8 cellular contexts compared by ENCODE assay signal in the genomic region with DNA sequence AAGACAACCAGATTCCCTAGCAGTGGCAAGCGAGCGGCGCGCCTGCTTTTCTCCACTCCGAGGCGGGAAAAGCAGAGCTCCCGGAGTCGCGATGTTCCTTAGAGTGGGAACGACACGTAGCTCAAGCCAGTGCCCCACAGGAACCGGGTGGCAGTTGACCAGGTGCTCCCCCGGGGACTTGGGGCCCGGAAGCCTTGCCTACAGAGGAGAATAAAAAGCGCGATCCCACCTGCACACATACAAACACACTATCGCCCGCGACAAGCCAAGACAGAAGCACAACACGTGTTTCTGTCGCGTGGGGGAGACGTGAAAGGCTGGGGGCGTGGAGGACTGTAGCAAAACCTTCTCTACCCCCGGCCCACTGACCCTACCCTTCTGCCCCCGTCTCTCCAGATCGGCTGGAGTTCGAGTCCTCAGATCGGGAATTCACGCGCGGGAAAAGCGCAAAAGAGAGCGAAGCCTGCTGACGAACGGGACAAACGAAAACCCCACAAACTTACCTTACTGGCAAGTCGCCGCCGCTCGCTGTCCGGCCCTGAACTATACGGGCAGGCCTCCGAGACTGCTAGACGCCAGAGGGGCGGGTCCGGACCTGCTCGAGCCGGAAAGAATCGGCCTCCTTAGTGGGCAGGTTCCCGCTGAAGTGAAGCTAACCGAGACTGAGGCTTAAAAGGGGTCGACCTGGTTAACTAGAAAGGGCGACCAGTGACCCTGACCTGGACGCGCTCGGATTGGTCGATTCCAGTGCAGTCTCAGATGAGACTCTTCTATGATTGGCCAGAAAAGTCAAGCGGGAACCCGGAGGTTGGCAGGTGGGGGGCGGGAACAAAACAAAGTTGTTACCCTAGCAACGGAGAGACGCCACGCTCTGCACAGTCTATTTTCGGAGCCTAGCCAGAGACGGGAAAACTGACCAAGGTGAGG. TPM values are rescaled to one million over a fixed set of nuclear protein-coding genes. Genes with fewer than 3 reads are reported as not detected.
DNase-seq lines count a peak whose midpoint lies in the region; ATAC-seq and TF ChIP-seq lines count a peak whose summit lies in the region.

TSS of gene DNAAF6 (plus strand) at position 842 of the 927 bp plus-strand sequence. CDS start 6,265 bp downstream, outside the sequence.
TSS of gene NUP62CL (minus strand) at position 664 of the 927 bp plus-strand sequence. CDS start 31,287 bp downstream, outside the sequence.

- no peak within 1 kb of the TSS for H3K27ac ChIP-seq in substantia nigra (ENCODE audit: low read depth, low read length, poor library complexity, severe bottlenecking)

- peak; percentile 69 for DNase-seq in BE2C
- peak; percentile 46 to 51 for DNase-seq in NOMO-1 (lab: John Stamatoyannopoulos, UW; ENCODE audit: unreplicated experiment in 2 of 2)
- peak; percentile 30 for DNase-seq in activated T-helper 1 cell treated with Interleukin-2 at 50 U/mL for 16 hours (ENCODE audit: low read depth)
- peak; percentile 13 for DNase-seq in fibroblast of pulmonary artery (ENCODE audit: low read depth)
- DNase-seq in neural crest cell (ENCODE audit: low read depth, low spot score) = peak; percentile 55
- DNase-seq in substantia nigra (lab: John Stamatoyannopoulos, UW) = peak in 29 of 49 donors; percentile 0 to 28 (median 6)

- H3K4me3 Mint-ChIP-seq in neural crest cell = peak within 1 kb of the TSS; percentile 92

- H3K4me1 Mint-ChIP-seq in neural crest cell = peaks cover 8% of the 10 kb centered on the region

- peak within 1 kb of the TSS; percentile 58 for H3K4me3 ChIP-seq in BE2C (ENCODE audit: low read depth, low read length)
- H3K4me3 ChIP-seq in fibroblast of pulmonary artery (replicated peaks; ENCODE audit: low read depth, low read length) = peak within 1 kb of the TSS; percentile 46

- peaks cover 8% of the 10 kb centered on the region for H3K27me3 Mint-ChIP-seq in neural crest cell (ENCODE audit: low read depth)

- H3K36me3 ChIP-seq in BE2C = no peaks in the 10 kb centered on the region

- H3K27ac Mint-ChIP-seq in neural crest cell (ENCODE audit: unreplicated experiment) = no peak within 1 kb of the TSS

- no peaks in the 10 kb centered on the region for H3K9me3 Mint-ChIP-seq in neural crest cell

- TF ChIP-seq CTCF in BE2C (IDR thresholded peaks at IDR 0.05; ENCODE audit: low read depth, low read length) = no peak
- no peak for TF ChIP-seq CTCF in fibroblast of pulmonary artery (IDR thresholded peaks at IDR 0.05; ENCODE audit: low read length, missing control alignments)
- no peak for TF ChIP-seq CTCF in neural crest cell (conservative IDR thresholded peaks at IDR 0.05)

- H3K9me3 ChIP-seq in BE2C = no peaks in the 10 kb centered on the region

- H3K36me3 Mint-ChIP-seq in neural crest cell (ENCODE audit: low read depth) = no peaks in the 10 kb centered on the region

- peak; percentile 93 for ATAC-seq in GM19452 (IDR thresholded peaks at IDR 0.05; ENCODE audit: unreplicated experiment)
- ATAC-seq in HG03565 (IDR thresholded peaks at IDR 0.05; ENCODE audit: unreplicated experiment) = peak; percentile 96

- H3K4me1 ChIP-seq in BE2C = no peaks in the 10 kb centered on the region

- no peaks in the 10 kb centered on the region for H3K27me3 ChIP-seq in BE2C

RNA-seq across cellular contexts. Expression of gene DNAAF6, which starts in this region (rescaled TPM):
- not detected for polyA plus RNA-seq in BE2C (2012; ENCODE audit: insufficient read depth, insufficient read length, low read depth)
- total RNA-seq in neural crest cell = not detected in 2 replicates

RNA-seq across cellular contexts. Expression of gene NUP62CL, which starts in this region (rescaled TPM):
- not detected for polyA plus RNA-seq in BE2C (2012; ENCODE audit: insufficient read depth, insufficient read length, low read depth)
- total RNA-seq in neural crest cell = 6.1 and 6.8 TPM in 2 replicates

Comparison
In these comparisons a context has a peak if more than half of its experiments do, and no peak if none do; other contexts are left out.
1. DNase-seq: peak in every context shown above with its lines; median percentile 69 in BE2C; 55 in neural crest cell; 48 in NOMO-1; 30 in activated T-helper 1 cell treated with Interleukin-2 at 50 U/mL for 16 hours; 13 in fibroblast of pulmonary artery; 6 in substantia nigra.